Comparison of ENCODE assay signal across 18 cellular contexts in the genomic region with DNA sequence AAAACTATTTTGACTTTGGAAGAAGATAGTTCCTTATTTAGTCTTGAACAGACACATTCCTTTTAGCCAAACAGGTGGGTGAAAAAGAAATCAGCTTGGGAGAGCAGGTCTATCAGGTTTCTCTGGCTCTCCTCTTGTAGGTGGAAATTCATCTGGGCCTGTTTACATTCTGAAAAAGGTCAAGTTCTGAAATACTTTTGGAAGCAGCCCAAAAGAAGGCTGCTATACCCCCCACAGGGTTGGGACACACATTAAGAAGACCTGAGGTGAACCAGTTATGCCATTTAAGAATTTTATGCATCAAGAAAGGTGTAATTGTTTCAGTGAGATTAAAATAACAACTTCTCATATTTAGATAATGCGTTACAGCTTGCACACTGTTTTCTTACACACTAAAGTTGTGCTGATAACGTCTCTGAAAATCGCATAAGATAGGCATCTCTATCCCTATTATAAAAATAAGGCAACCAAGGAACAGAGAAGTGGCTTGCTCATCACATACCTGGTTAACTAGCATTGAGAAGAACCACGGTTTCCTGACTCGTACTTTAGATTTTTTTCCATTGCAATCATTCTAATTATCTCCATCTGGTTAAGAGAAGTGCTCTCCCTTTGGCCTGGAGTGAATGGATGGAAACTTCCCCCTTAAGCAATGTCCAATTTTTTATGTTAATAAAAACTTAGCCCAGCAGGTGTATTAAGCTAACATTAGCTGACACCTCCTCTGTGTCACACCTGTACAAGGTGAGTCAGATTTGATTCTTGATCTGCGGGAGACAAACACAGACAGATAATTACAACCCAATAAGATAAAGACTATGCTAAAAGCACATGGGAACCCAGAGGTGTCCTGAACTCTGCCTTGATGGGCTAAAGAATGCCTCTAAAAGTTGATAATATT.
DNase-seq lines count a peak whose midpoint lies in the region; ATAC-seq and TF ChIP-seq lines count a peak whose summit lies in the region.
"Had no signal": no experiment of that assay in that cellular context is flagged by ENCODE, and none has a peak within 500 bp of the region (broad histone marks: within the 10 kb centered on the region; RNA-seq: fewer than 3 reads in every experiment).

No MANE protein-coding gene starts in this region.

- CTCF ChIA-PET in activated CD4-positive, alpha-beta memory T cell treated with anti-CD3 and anti-CD28 coated beads, Interleukin-2, amount 10 ng/mL, durations not matched to agents 7 days and 5 days (lab: Charles Lee): interaction anchor here (0.9 kb wide), 1 partner anchor 12 kb away, joined by 3 read pairs; no protein-coding TSS in a partner anchor

- no peak overlapping the region for H3K4me3 Mint-ChIP-seq in activated CD4-positive, alpha-beta memory T cell treated with anti-CD3 and anti-CD28 coated beads, Interleukin-2, amount 10 ng/mL, durations not matched to agents 7 days and 5 days
- H3K4me3 Mint-ChIP-seq: neural crest cell had no signal

- ATAC-seq in SK-N-SH treated with all-trans-retinoic acid at 6 μM for 48 hours: peak; percentile 85
- peak; percentile 75 for ATAC-seq in left lung
- no peak for ATAC-seq in HG03280 (IDR thresholded peaks at IDR 0.05; ENCODE audit: unreplicated experiment)
- no peak for ATAC-seq in gastroesophageal sphincter
- ATAC-seq: left lobe of liver had no signal

- WGBS in gastroesophageal sphincter (ENCODE audit: low coverage in 1 of 2), 2 donors: 66 to 76% methylated on average over 6 of the region's 6 CpGs

- H3K27ac ChIP-seq in 22Rv1 (peak overlapping the region; percentile 77), left lung (peak overlapping the region in 1 of 2 donors; percentile 29), gastroesophageal sphincter (no peak overlapping the region)
- H3K27ac ChIP-seq: tibial nerve had no signal

- no peaks in the 10 kb centered on the region for H3K27me3 Mint-ChIP-seq in activated CD4-positive, alpha-beta memory T cell treated with anti-CD3 and anti-CD28 coated beads, Interleukin-2, amount 10 ng/mL, durations not matched to agents 7 days and 5 days

- DNase-seq in HS-5 (ENCODE audit: low read depth) (peak; percentile 11), left lung (no peak), COLO668 (lab: John Stamatoyannopoulos, UW; ENCODE audit: unreplicated experiment) (no peak)
- DNase-seq in activated CD4-positive, alpha-beta memory T cell treated with anti-CD3 and anti-CD28 coated beads, Interleukin-2, amount 10 ng/mL, durations not matched to agents 7 days and 5 days: no peak
- DNase-seq: activated CD4-positive, CD25-positive, alpha-beta regulatory T cell; aorta; effector CD8-positive, alpha-beta T cell; HCEC 1CT; head of caudate nucleus; NCI-H1436 treated with DMSO at 0.1 percent for 48 hours; NK-92 treated with Interleukin-12 subunit alpha and Interleukin-12 subunit beta, amount 100 ng/mL, for 24 hours had no signal

- H3K4me3 ChIP-seq in left lung (no peak overlapping the region), gastroesophageal sphincter (no peak overlapping the region)
- H3K4me3 ChIP-seq: tibial nerve had no signal

- no peak for TF ChIP-seq EP300 in gastroesophageal sphincter (IDR thresholded peaks at IDR 0.05)

- no peak for TF ChIP-seq CTCF in 22Rv1 (IDR thresholded peaks at IDR 0.05)
- no peak for TF ChIP-seq CTCF in left lung (IDR thresholded peaks at IDR 0.05)
- no peak for TF ChIP-seq CTCF in gastroesophageal sphincter (IDR thresholded peaks at IDR 0.05)

- TF ChIP-seq POLR2A in gastroesophageal sphincter (IDR thresholded peaks at IDR 0.05): no peak

- H3K4me1 Mint-ChIP-seq in activated CD4-positive, alpha-beta memory T cell treated with anti-CD3 and anti-CD28 coated beads, Interleukin-2, amount 10 ng/mL, durations not matched to agents 7 days and 5 days: peaks cover 7% of the 10 kb centered on the region

- POLR2A ChIA-PET in activated CD4-positive, alpha-beta memory T cell treated with anti-CD3 and anti-CD28 coated beads, Interleukin-2, amount 10 ng/mL, durations not matched to agents 7 days and 5 days (lab: Charles Lee): interaction anchor here (0.7 to 1.2 kb wide), 3 partner anchors 87 to 161 kb away, joined by 3 to 4 read pairs (median 3); a partner anchor contains a TSS

- H3K9me3 ChIP-seq in left lung (no peaks in the 10 kb centered on the region), gastroesophageal sphincter (no peaks in the 10 kb centered on the region)
- H3K9me3 ChIP-seq: tibial nerve had no signal

- H3K9me3 Mint-ChIP-seq in activated CD4-positive, alpha-beta memory T cell treated with anti-CD3 and anti-CD28 coated beads, Interleukin-2, amount 10 ng/mL, durations not matched to agents 7 days and 5 days: no peaks in the 10 kb centered on the region
- H3K9me3 Mint-ChIP-seq: neural crest cell had no signal

- intact Hi-C loops in left lung (cut with DNase I): no loop called here

- H3K4me1 ChIP-seq in left lung: no peaks in the 10 kb centered on the region
- peaks cover 0 to 7% (median 0%) of the 10 kb centered on the region in 3 donors for H3K4me1 ChIP-seq in gastroesophageal sphincter

- peaks cover 0 to 32% of the 10 kb centered on the region in 2 donors for H3K36me3 ChIP-seq in left lung
- peaks cover 0 to 36% of the 10 kb centered on the region in 2 donors for H3K36me3 ChIP-seq in gastroesophageal sphincter

- no peak overlapping the region for H3K27ac Mint-ChIP-seq in activated CD4-positive, alpha-beta memory T cell treated with anti-CD3 and anti-CD28 coated beads, Interleukin-2, amount 10 ng/mL, durations not matched to agents 7 days and 5 days

- H3K27me3 ChIP-seq in left lung (no peaks in the 10 kb centered on the region), gastroesophageal sphincter (no peaks in the 10 kb centered on the region)
- H3K27me3 ChIP-seq: tibial nerve had no signal

- peaks cover 54% of the 10 kb centered on the region for H3K36me3 Mint-ChIP-seq in activated CD4-positive, alpha-beta memory T cell treated with anti-CD3 and anti-CD28 coated beads, Interleukin-2, amount 10 ng/mL, durations not matched to agents 7 days and 5 days (ENCODE audit: low read depth)

TF ChIP-seq in SK-N-SH treated with all-trans-retinoic acid at 6 μM for 48 hours, 23 proteins besides CTCF, POLR2A, EP300 and RAD21 (continues in another document):
- no peak for TF ChIP-seq ARNTL (CRISPR knock-in tag; IDR thresholded peaks at IDR 0.05; ENCODE audit: borderline replicate concordance, low read depth)
- no peak for TF ChIP-seq TCF4 (CRISPR knock-in tag; IDR thresholded peaks at IDR 0.05; ENCODE audit: borderline replicate concordance)
- no peak for TF ChIP-seq ZC3H10 (CRISPR knock-in tag; IDR thresholded peaks at IDR 0.05)
- TF ChIP-seq ZFP30 (CRISPR knock-in tag; IDR thresholded peaks at IDR 0.05): no peak
- TF ChIP-seq, protein P1, sequence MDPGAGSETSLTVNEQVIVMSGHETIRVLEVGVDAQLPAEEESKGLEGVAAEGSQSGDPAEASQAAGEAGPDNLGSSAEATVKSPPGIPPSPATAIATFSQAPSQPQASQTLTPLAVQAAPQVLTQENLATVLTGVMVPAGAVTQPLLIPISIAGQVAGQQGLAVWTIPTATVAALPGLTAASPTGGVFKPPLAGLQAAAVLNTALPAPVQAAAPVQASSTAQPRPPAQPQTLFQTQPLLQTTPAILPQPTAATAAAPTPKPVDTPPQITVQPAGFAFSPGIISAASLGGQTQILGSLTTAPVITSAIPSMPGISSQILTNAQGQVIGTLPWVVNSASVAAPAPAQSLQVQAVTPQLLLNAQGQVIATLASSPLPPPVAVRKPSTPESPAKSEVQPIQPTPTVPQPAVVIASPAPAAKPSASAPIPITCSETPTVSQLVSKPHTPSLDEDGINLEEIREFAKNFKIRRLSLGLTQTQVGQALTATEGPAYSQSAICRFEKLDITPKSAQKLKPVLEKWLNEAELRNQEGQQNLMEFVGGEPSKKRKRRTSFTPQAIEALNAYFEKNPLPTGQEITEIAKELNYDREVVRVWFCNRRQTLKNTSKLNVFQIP (CRISPR knock-in tag; IDR thresholded peaks at IDR 0.05; ENCODE audit: borderline replicate concordance, low read depth): no peak
- no peak for TF ChIP-seq GLIS3 (CRISPR knock-in tag; IDR thresholded peaks at IDR 0.05)
- TF ChIP-seq RARB (CRISPR knock-in tag; IDR thresholded peaks at IDR 0.05): no peak
- TF ChIP-seq ZFP3 (CRISPR knock-in tag; IDR thresholded peaks at IDR 0.05): no peak
- TF ChIP-seq ZNF70 (CRISPR knock-in tag; IDR thresholded peaks at IDR 0.05): no peak
- TF ChIP-seq, protein P2, sequence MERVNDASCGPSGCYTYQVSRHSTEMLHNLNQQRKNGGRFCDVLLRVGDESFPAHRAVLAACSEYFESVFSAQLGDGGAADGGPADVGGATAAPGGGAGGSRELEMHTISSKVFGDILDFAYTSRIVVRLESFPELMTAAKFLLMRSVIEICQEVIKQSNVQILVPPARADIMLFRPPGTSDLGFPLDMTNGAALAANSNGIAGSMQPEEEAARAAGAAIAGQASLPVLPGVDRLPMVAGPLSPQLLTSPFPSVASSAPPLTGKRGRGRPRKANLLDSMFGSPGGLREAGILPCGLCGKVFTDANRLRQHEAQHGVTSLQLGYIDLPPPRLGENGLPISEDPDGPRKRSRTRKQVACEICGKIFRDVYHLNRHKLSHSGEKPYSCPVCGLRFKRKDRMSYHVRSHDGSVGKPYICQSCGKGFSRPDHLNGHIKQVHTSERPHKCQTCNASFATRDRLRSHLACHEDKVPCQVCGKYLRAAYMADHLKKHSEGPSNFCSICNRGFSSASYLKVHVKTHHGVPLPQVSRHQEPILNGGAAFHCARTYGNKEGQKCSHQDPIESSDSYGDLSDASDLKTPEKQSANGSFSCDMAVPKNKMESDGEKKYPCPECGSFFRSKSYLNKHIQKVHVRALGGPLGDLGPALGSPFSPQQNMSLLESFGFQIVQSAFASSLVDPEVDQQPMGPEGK (CRISPR knock-in tag; IDR thresholded peaks at IDR 0.05; ENCODE audit: borderline replicate concordance): no peak

Comparison
In these comparisons a context has a peak if more than half of its experiments do, and no peak if none do; other contexts are left out.
1. ATAC-seq: peak in SK-N-SH treated with all-trans-retinoic acid at 6 μM for 48 hours (single experiment) and left lung (single experiment); none in HG03280 (single experiment) and gastroesophageal sphincter (single experiment).